In the genomic region with DNA sequence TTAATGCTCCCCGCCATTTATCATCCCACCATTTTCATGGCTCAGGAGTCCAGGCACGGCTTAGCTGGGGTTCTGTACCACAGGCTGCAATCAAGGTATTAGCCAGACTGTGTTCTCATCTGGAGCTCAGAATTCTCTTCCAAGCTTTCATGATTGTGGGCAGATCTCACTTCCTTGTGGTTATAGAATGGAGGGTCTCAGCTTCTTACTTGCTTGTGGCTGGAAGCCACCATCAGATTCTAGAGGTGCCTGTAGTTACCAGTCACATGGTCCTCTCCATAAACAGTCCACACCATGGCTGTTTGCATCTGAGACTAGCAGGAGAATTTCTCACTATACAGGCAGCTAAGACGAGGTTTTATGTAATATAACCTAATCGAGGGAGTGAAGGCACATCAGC, we compare ENCODE assay signal across 9 cellular contexts. TPM values are rescaled to one million over a fixed set of nuclear protein-coding genes. Genes with fewer than 3 reads are reported as not detected.
"Had no signal": no experiment of that assay in that cellular context is flagged by ENCODE, and none has a peak within 500 bp of the region (broad histone marks: within the 10 kb centered on the region; RNA-seq: fewer than 3 reads in every experiment).

No MANE protein-coding gene starts in this region.

- DNase-seq: IMR-90, KBM-7, KG1 had no signal

- H3K27ac ChIP-seq: HL-60, KMS-11 had no signal

- H3K4me3 Mint-ChIP-seq: IgD-negative memory B cell had no signal

- ATAC-seq: HepG2, K562 had no signal

- H3K9ac ChIP-seq: KMS-11 had no signal

- H3K4me3 ChIP-seq: K562 had no signal

- H3K4me1 Mint-ChIP-seq: IgD-negative memory B cell had no signal

- FAIRE-seq: HepG2, HTR-8/SVneo, K562 had no signal

- H3K4me2 ChIP-seq: KMS-11 had no signal

RNA-seq across cellular contexts. Expression of a gene that starts 45.1 kb away (rescaled TPM):
- total RNA-seq: HepG2 had no signal
- polyA plus RNA-seq: HepG2 had no signal

RNA-seq across cellular contexts. Expression of a gene that starts 56.3 kb away (rescaled TPM):
- total RNA-seq: HepG2 had no signal
- polyA plus RNA-seq: HepG2 had no signal
